38 cellular contexts compared by ENCODE assay signal in genomic region chr3:50478671-50479070, GRCh38. TPM values are rescaled to one million over a fixed set of nuclear protein-coding genes. Genes with fewer than 3 reads are reported as not detected.
"Had no signal": no experiment of that assay in that cellular context is flagged by ENCODE, and none has a peak within 500 bp of the region (broad histone marks: within the 10 kb centered on the region; RNA-seq: fewer than 3 reads in every experiment).

No MANE protein-coding gene starts in this region.

- H3K27me3 ChIP-seq: MG63 had no signal

- H3K9me3 Mint-ChIP-seq: activated CD4-positive, alpha-beta memory T cell treated with anti-CD3 and anti-CD28 coated beads, Interleukin-2, amount 10 ng/mL, durations not matched to agents 7 days and 5 days; activated naive CD8-positive, alpha-beta T cell treated with anti-CD3 and anti-CD28 coated beads, Interleukin-2, amount 50 U/mL, for 24 hours; activated T-cell treated with anti-CD3 and anti-CD28 coated beads, Interleukin-2, amount 50 U/mL, for 72 hours; activated T-helper 2 cell treated with anti-CD3 and anti-CD28 coated beads, Interferon-gamma antibody, Interleukin-2, Interleukin-4, amounts not matched to agents 10 μg/mL and 5 μg/mL and 100 μg/mL, durations not matched to agents 14 hours and 24 hours and 36 hours had no signal

- H3K36me3 ChIP-seq: MG63, WERI-Rb-1 had no signal

- H3K27ac ChIP-seq: PC-9, RWPE1, WERI-Rb-1 had no signal

- H3K36me3 Mint-ChIP-seq: activated CD8-positive, alpha-beta memory T cell treated with anti-CD3 and anti-CD28 coated beads, Interleukin-2, amount 10 ng/mL, durations not matched to agents 7 days and 5 days; activated naive CD8-positive, alpha-beta T cell had no signal

- H3K27ac Mint-ChIP-seq: activated CD4-positive, alpha-beta memory T cell treated with anti-CD3 and anti-CD28 coated beads, Interleukin-2, amount 10 ng/mL, durations not matched to agents 7 days and 5 days; activated CD8-positive, alpha-beta memory T cell treated with anti-CD3 and anti-CD28 coated beads, Interleukin-2, amount 10 ng/mL, durations not matched to agents 7 days and 5 days; activated naive CD8-positive, alpha-beta T cell treated with anti-CD3 and anti-CD28 coated beads, Interleukin-2, amount 50 U/mL, for 24 hours; activated T-cell treated with anti-CD3 and anti-CD28 coated beads, Interleukin-2, amount 50 U/mL, for 72 hours; activated T-helper 2 cell treated with anti-CD3 and anti-CD28 coated beads, Interferon-gamma antibody, Interleukin-2, Interleukin-4, amounts not matched to agents 10 μg/mL and 5 μg/mL and 100 μg/mL, durations not matched to agents 14 hours and 24 hours and 36 hours had no signal

- H3K9me3 ChIP-seq: MG63 had no signal

- H3K4me3 Mint-ChIP-seq: activated CD4-positive, alpha-beta memory T cell treated with anti-CD3 and anti-CD28 coated beads, Interleukin-2, amount 10 ng/mL, durations not matched to agents 7 days and 5 days; activated CD8-positive, alpha-beta memory T cell treated with anti-CD3 and anti-CD28 coated beads, Interleukin-2, amount 10 ng/mL, durations not matched to agents 7 days and 5 days; activated naive CD8-positive, alpha-beta T cell; activated naive CD8-positive, alpha-beta T cell treated with anti-CD3 and anti-CD28 coated beads, Interleukin-2, amount 50 U/mL, for 24 hours; activated T-cell treated with anti-CD3 and anti-CD28 coated beads, Interleukin-2, amount 50 U/mL, for 72 hours; brain had no signal

- ATAC-seq: activated CD8-positive, alpha-beta memory T cell treated with anti-CD3 and anti-CD28 coated beads, Interleukin-2, amount 10 ng/mL, durations not matched to agents 7 days and 5 days; activated naive CD8-positive, alpha-beta T cell treated with anti-CD3 and anti-CD28 coated beads, Interleukin-2, amount 50 U/mL, for 24 hours; activated T-cell treated with anti-CD3 and anti-CD28 coated beads, Interleukin-2, amount 50 U/mL, for 72 hours; Right ventricle myocardium inferior had no signal

- H3K27me3 Mint-ChIP-seq: activated CD4-positive, alpha-beta memory T cell treated with anti-CD3 and anti-CD28 coated beads, Interleukin-2, amount 10 ng/mL, durations not matched to agents 7 days and 5 days; activated CD8-positive, alpha-beta memory T cell treated with anti-CD3 and anti-CD28 coated beads, Interleukin-2, amount 10 ng/mL, durations not matched to agents 7 days and 5 days; activated naive CD8-positive, alpha-beta T cell; activated naive CD8-positive, alpha-beta T cell treated with anti-CD3 and anti-CD28 coated beads, Interleukin-2, amount 50 U/mL, for 24 hours had no signal

- H3K4me3 ChIP-seq: MG63, PC-9 had no signal

- DNase-seq: activated CD4-positive, alpha-beta memory T cell treated with anti-CD3 and anti-CD28 coated beads, Interleukin-2, amount 10 ng/mL, durations not matched to agents 7 days and 5 days; activated CD4-positive, alpha-beta T cell treated with anti-CD3 and anti-CD28 coated beads for 1 hour; activated CD4-positive, alpha-beta T cell treated with anti-CD3 and anti-CD28 coated beads for 48 hours; activated CD4-positive, CD25-positive, alpha-beta regulatory T cell; activated CD8-positive, alpha-beta memory T cell treated with anti-CD3 and anti-CD28 coated beads for 24 hours; activated CD8-positive, alpha-beta memory T cell treated with anti-CD3 and anti-CD28 coated beads, Interleukin-2, amount 10 ng/mL, durations not matched to agents 7 days and 5 days; activated CD8-positive, alpha-beta memory T cell treated with anti-CD3 and anti-CD28 coated beads, Interleukin-2, amount 50 U/mL, for 48 hours; activated gamma-delta T cell; activated naive CD4-positive, alpha-beta T cell treated with Interleukin-2 at 50 U/mL for 16 hours; activated naive CD8-positive, alpha-beta T cell treated with anti-CD3 and anti-CD28 coated beads, Interleukin-2, amount 50 U/mL, for 24 hours; activated T-cell treated with anti-CD3 and anti-CD28 coated beads, Interleukin-2, amount 50 U/mL, for 72 hours; anterior cingulate cortex; central memory CD4-positive, alpha-beta T cell; Kasumi-1; KG1; MG63; NCI-H1048; NCI-H1105 treated with DMSO at 0.1 percent for 48 hours; NCI-H1436; NCI-H1694; NCI-H1930; NCI-H2081 treated with DMSO at 0.1 percent for 48 hours; NCI-H226; NCI-H524 treated with DMSO at 0.1 percent for 48 hours; NCI-H748 treated with DMSO at 0.1 percent for 48 hours; NK-92 treated with Interleukin-12 subunit alpha and Interleukin-12 subunit beta, amount 100 ng/mL, for 24 hours; PC-9; SIG-M5; SW 1271; T-helper 1 cell; T-helper 2 cell; T-helper 9 cell; WERI-Rb-1 had no signal

RNA-seq across cellular contexts. Expression of gene CACNA2D2, which starts 24.8 kb away (rescaled TPM):
- total RNA-seq: PC-9 had no signal
